Comparison of ENCODE assay signal across 8 cellular contexts in the genomic region with DNA sequence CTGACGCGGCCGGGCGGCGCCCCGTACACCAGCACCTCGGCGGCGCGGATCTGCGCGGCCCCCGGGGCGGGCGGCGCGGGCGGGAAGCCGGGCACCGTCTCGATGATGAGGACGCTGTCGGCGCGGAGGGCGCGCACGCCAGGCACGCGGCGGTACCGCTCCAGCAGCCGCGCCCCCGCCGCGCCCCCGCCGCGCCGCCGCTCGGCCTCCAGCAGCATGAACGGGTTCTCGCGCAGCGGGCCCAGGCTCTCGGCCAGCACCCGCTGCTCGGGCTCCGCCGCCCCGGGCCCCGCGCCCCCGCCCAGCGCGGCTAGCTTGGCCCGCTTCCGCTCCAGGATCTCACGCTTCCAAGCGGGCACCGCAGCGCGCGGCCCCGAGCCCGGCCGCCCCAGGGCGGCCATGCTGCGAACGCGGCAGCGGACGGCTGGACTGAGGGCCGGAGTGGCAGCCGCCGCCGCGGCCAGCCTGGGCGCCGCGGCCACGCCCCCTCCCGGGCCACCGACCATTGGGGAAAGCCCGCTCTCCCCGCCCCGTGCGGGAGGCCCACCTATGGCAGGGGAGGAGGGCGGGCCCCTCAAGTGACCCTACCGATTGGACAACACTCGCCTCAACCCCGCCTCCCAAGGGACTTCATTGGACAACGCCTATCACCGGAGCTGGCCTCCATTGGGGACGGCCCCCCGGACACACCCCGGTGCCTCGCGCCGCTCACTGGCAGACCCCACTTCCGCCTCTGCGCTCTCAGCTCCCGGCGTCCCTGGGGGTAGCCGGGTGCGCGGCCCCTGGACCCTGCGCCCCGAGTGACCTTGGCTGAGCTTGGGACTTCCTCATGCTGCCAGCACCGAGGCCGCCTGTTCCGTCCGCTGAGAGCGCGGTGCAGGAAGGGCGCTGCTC. TPM values are rescaled to one million over a fixed set of nuclear protein-coding genes. Genes with fewer than 3 reads are reported as not detected.
A peak's percentile ranks its signal among the peaks of the same experiment; 100 is the strongest.
DNase-seq lines count a peak whose midpoint lies in the region; ATAC-seq, FAIRE-seq and TF ChIP-seq lines count a peak whose summit lies in the region.

A gene with protein sequence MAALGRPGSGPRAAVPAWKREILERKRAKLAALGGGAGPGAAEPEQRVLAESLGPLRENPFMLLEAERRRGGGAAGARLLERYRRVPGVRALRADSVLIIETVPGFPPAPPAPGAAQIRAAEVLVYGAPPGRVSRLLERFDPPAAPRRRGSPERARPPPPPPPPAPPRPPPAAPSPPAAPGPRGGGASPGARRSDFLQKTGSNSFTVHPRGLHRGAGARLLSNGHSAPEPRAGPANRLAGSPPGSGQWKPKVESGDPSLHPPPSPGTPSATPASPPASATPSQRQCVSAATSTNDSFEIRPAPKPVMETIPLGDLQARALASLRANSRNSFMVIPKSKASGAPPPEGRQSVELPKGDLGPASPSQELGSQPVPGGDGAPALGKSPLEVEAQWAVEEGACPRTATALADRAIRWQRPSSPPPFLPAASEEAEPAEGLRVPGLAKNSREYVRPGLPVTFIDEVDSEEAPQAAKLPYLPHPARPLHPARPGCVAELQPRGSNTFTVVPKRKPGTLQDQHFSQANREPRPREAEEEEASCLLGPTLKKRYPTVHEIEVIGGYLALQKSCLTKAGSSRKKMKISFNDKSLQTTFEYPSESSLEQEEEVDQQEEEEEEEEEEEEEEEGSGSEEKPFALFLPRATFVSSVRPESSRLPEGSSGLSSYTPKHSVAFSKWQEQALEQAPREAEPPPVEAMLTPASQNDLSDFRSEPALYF (minus strand): TSS at position 431 of the 894 bp plus-strand sequence. CDS start 30 bp downstream, at position 401.

- FAIRE-seq in urothelium cell line (lab: Jason Lieb, UNC): peak; percentile 92

- peak; percentile 87 for ATAC-seq in HG02884 (IDR thresholded peaks at IDR 0.05; ENCODE audit: unreplicated experiment)
- peak; percentile 97 for ATAC-seq in T-helper 17 cell
- ATAC-seq in left ventricle myocardium superior: peak; percentile 96

- H3K36me3 ChIP-seq in prostate gland: no peaks in the 10 kb centered on the region

- no peaks in the 10 kb centered on the region for H3K27me3 Mint-ChIP-seq in T-helper 17 cell

- peak; percentile 63 for TF ChIP-seq POLR2A in prostate gland (IDR thresholded peaks at IDR 0.05)

- no peaks in the 10 kb centered on the region for H3K36me3 Mint-ChIP-seq in T-helper 17 cell (ENCODE audit: low read depth)

- peak within 1 kb of the TSS; percentile 56 to 61 for H3K4me3 ChIP-seq in prostate gland

- peak within 1 kb of the TSS; percentile 91 for H3K4me3 Mint-ChIP-seq in T-helper 17 cell

- peaks cover 19% of the 10 kb centered on the region for H3K4me1 Mint-ChIP-seq in T-helper 17 cell

- peak within 1 kb of the TSS; percentile 79 for H3K27ac Mint-ChIP-seq in T-helper 17 cell

- H3K27me3 ChIP-seq in prostate gland (replicated peaks; ENCODE audit: insufficient read depth): no peaks in the 10 kb centered on the region

- WGBS in prostate gland: 0% methylated on average over 16 of the region's 118 CpGs

- peak; percentile 100 for DNase-seq in GM13977 (ENCODE audit: low spot score)
- peak; percentile 97 for DNase-seq in NCI-H1694 (lab: John Stamatoyannopoulos, UW)
- peak; percentile 96 to 97 (median 96) for DNase-seq in T-helper 17 cell
- peak; percentile 100 for DNase-seq in left ventricle myocardium superior
- peak; percentile 99 for DNase-seq in prostate gland (ENCODE audit: low spot score)
- peak; percentile 100 for DNase-seq in urothelium cell line (ENCODE audit: low spot score)

- peaks cover 48% of the 10 kb centered on the region for H3K4me1 ChIP-seq in prostate gland (replicated peaks)

- TF ChIP-seq CTCF in GM13977 (IDR thresholded peaks at IDR 0.05; ENCODE audit: extremely low read depth, insufficient read depth, missing control alignments) (no peak), prostate gland (IDR thresholded peaks at IDR 0.05) (peak in 2 of 4 experiments; percentile 35 to 38)

- intact Hi-C loops in left ventricle myocardium superior (cut with micrococcal nuclease): no loop called here
- intact Hi-C loops in prostate gland (cut with DNase I): no loop called here

- H3K27ac ChIP-seq in angular gyrus (ENCODE audit: low read depth, low read length) (peak within 1 kb of the TSS; percentile 83), prostate gland (peak within 1 kb of the TSS; percentile 71 to 72)

- in situ Hi-C loops in GM13977 (cut with MboI; ENCODE audit: low pct_unique_long_range_greater_than_20kb, low sequenced_read_pairs, unreplicated experiment): no loop called here

- H3K9me3 ChIP-seq in T-helper 17 cell (ENCODE audit: control insufficient read depth, low read length, poor library complexity, severe bottlenecking) (no peaks in the 10 kb centered on the region), prostate gland (no peaks in the 10 kb centered on the region)

RNA-seq across cellular contexts. Expression of the gene that starts here (rescaled TPM):
- total RNA-seq in T-helper 17 cell: 1 to 10 TPM; 5.7 to 6.3 TPM
- total RNA-seq in left ventricle myocardium superior: 21.7 TPM
- total RNA-seq in prostate gland: 10 to 100 TPM; 26.1 to 30.4 TPM

Comparison
In these comparisons a context has a peak if more than half of its experiments do, and no peak if none do; other contexts are left out.
1. Peak in every context shown above with its lines: DNase-seq, ATAC-seq, H3K4me3 ChIP-seq and H3K27ac ChIP-seq.